8 cellular contexts compared by ENCODE assay signal in the genomic region with DNA sequence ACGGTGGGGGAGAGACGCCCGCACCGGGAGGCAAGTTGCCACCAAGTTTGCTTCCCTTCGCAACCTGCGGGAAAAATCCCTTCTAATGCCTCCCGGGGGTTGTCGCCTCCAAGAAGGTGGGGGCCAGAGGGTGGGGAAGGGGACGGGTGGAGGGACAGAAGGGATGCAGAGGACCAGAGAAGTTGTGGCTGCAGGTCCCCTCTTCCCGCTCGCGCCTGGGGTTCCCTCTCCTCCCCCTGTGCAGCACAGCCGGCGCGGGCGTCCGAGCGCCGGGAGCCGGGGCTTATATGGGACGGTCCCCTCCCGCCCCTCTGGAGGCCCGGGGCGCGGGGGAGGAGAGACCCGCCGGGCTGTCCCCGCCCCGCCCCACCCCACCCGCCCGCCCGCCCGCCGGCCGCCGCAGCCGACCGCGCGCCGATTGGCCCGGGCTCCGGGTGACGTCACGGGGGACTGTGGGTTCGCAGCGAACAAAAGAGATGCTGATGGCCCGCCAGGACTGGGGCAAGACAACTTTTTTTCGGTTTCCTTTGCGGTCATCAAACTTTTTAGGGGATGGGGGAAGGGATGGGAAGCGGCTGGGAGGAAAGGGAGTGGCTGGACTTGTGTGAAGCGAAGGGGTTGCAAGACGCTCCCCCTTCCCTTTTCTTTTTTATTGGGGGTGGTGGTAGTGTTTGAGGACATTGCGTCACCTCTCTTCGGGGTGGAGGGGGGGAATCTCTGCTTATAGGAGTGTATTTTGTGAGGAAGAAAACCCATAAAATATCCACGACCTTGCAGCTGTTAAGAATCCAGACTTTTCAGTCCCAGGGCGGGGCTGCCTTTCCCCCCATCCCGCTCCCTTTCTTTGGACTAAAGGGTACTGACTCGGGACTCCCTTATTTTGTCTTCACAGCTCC. TPM values are rescaled to one million over a fixed set of nuclear protein-coding genes. Genes with fewer than 3 reads are reported as not detected.
A peak's percentile ranks its signal among the peaks of the same experiment; 100 is the strongest.
DNase-seq lines count a peak whose midpoint lies in the region; ATAC-seq lines count a peak whose summit lies in the region.

TSS of gene FN1 (minus strand) at position 260 of the 896 bp plus-strand sequence. CDS start 266 bp downstream, outside the sequence.

- H3K9me3 ChIP-seq in mucosa of rectum (ENCODE audit: control insufficient read depth in 2 of 2, low read length in 2 of 2): no peaks in the 10 kb centered on the region

- H3K27ac ChIP-seq in mucosa of rectum (ENCODE audit: low read depth in 2 of 2, low read length in 2 of 2): peak within 1 kb of the TSS; percentile 79

- DNase-seq in NCI-H524 (lab: John Stamatoyannopoulos, UW): peak; percentile 34 to 59
- no peak for DNase-seq in NCI-H524 treated with DMSO at 0.1 percent for 48 hours (lab: John Stamatoyannopoulos, UW)
- DNase-seq in NCI-H82 (lab: John Stamatoyannopoulos, UW): peak; percentile 84
- DNase-seq in activated T-cell treated with anti-CD3 and anti-CD28 coated beads, Interleukin-2, amount 50 U/mL, for 48 hours: peak; percentile 68 to 73
- peak; percentile 83 for DNase-seq in stimulated activated CD8-positive, alpha-beta memory T cell treated with anti-CD3 and anti-CD28 coated beads, Interleukin-4, amount 100 ng/mL, for 48 hours

- peaks cover 4 to 8% of the 10 kb centered on the region in 2 donors for H3K4me1 ChIP-seq in mucosa of rectum (ENCODE audit: control insufficient read depth in 2 of 2, insufficient read depth in 2 of 2, low read length in 2 of 2)

- peak within 1 kb of the TSS; percentile 70 to 76 for H3K4me3 ChIP-seq in mucosa of rectum (ENCODE audit: low read length in 2 of 2)

- peak; percentile 80 for ATAC-seq in HG03045 (IDR thresholded peaks at IDR 0.05; ENCODE audit: unreplicated experiment)
- peak; percentile 77 for ATAC-seq in esophagus mucosa

- H3K9ac ChIP-seq in mucosa of rectum (ENCODE audit: low read depth in 1 of 2, low read length in 2 of 2): peak within 1 kb of the TSS; percentile 34 to 67

- no peaks in the 10 kb centered on the region for H3K36me3 ChIP-seq in mucosa of rectum (ENCODE audit: control insufficient read depth in 2 of 2, insufficient read depth in 2 of 2, low read length in 2 of 2)

- H3K27me3 ChIP-seq in mucosa of rectum (ENCODE audit: control insufficient read depth in 2 of 2, insufficient read depth in 2 of 2, low read length in 2 of 2): peaks cover 2 to 13% of the 10 kb centered on the region in 2 donors

RNA-seq across cellular contexts. Expression of gene FN1, which starts in this region (rescaled TPM):
- 24.2 TPM for total RNA-seq in esophagus mucosa
